Comparison of ENCODE assay signal across 12 cellular contexts in the genomic region with DNA sequence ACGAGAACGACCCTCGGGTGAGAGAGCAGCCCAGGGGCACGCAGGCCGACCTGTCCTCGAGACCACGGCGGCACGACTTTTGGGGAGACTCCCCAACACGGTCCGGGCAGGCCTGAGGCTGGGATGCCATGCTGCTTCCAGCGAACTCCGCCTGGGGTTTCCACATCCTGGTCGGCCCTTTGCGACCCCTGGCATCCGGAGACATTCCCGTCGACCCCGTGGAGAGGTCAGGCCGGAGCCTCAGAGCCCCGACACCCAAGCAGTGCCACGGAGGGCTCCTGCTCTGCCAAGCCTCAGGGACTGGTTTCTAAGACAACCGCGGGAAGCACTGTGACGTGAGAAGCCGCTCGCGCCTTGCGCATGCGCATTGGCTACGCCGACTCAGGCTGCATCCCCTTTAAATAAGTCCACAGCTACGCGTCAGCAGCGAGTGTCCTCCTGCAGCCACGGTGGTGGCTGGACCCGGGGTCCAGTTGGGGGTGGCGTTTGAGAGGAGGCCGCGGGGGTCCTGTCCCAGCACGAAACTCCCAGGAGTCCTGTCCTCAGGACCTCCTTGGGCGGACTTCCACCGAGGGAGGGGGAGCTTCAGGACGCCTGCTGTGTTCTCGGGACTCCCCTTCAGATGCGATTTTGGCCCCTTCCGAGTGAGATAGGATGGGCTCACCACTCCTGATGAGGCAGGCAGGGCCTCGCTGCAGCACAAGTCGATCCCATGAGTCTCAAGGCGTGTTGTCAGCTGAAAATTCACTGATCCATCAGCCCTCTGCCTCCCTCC.
DNase-seq lines count a peak whose midpoint lies in the region; ATAC-seq and TF ChIP-seq lines count a peak whose summit lies in the region.
"Had no signal": no experiment of that assay in that cellular context is flagged by ENCODE, and none has a peak within 500 bp of the region (broad histone marks: within the 10 kb centered on the region; RNA-seq: fewer than 3 reads in every experiment).

No MANE protein-coding gene starts in this region.

- BruUV-seq in PC-3 (replicated peaks; lab: Mats Ljungman, UMichigan), result no TSS peak

- peak overlapping the region; percentile 7 for H3K4me3 Mint-ChIP-seq in activated naive CD4-positive, alpha-beta T cell treated with anti-CD3 and anti-CD28 coated beads, Interleukin-2, amount 50 U/mL, for 24 hours
- peak overlapping the region; percentile 61 for H3K4me3 Mint-ChIP-seq in activated naive CD8-positive, alpha-beta T cell treated with anti-CD3 and anti-CD28 coated beads for 36 hours
- H3K4me3 Mint-ChIP-seq: brain had no signal

- H3K4me1 ChIP-seq in parathyroid adenoma (no peaks in the 10 kb centered on the region), upper lobe of right lung (no peaks in the 10 kb centered on the region), PC-3 (ENCODE audit: insufficient read depth, low read length) (no peaks in the 10 kb centered on the region)
- H3K4me1 ChIP-seq: pancreas had no signal

- H3K36me3 ChIP-seq in parathyroid adenoma (ENCODE audit: control insufficient read depth, insufficient read depth, low read length), result no peaks in the 10 kb centered on the region
- no peaks in the 10 kb centered on the region for H3K36me3 ChIP-seq in upper lobe of right lung
- H3K36me3 ChIP-seq in PC-3 (ENCODE audit: low read depth, low read length), result no peaks in the 10 kb centered on the region
- H3K36me3 ChIP-seq: pancreas, WERI-Rb-1 had no signal

- H3K79me2 ChIP-seq in parathyroid adenoma (no peaks in the 10 kb centered on the region), PC-3 (ENCODE audit: low read length) (no peaks in the 10 kb centered on the region)

- peaks cover 4% of the 10 kb centered on the region for H3K9me3 Mint-ChIP-seq in activated naive CD4-positive, alpha-beta T cell treated with anti-CD3 and anti-CD28 coated beads, Interleukin-2, amount 50 U/mL, for 24 hours
- peaks cover 4 to 22% of the 10 kb centered on the region in 2 donors for H3K9me3 Mint-ChIP-seq in activated naive CD4-positive, alpha-beta T cell treated with anti-CD3 and anti-CD28 coated beads, Interleukin-2, amount 50 U/mL, for 72 hours
- peaks cover 28% of the 10 kb centered on the region for H3K9me3 Mint-ChIP-seq in activated naive CD8-positive, alpha-beta T cell treated with anti-CD3 and anti-CD28 coated beads for 36 hours

- H3K9me2 ChIP-seq in PC-3 (replicated peaks; ENCODE audit: low read length), result no peaks in the 10 kb centered on the region

- H3K4me1 Mint-ChIP-seq in activated naive CD4-positive, alpha-beta T cell treated with anti-CD3 and anti-CD28 coated beads, Interleukin-2, amount 50 U/mL, for 24 hours, result peaks cover 38% of the 10 kb centered on the region
- H3K4me1 Mint-ChIP-seq in activated naive CD8-positive, alpha-beta T cell treated with anti-CD3 and anti-CD28 coated beads for 36 hours, result peaks cover 33% of the 10 kb centered on the region
- H3K4me1 Mint-ChIP-seq: brain had no signal

- TF ChIP-seq CTCF in parathyroid adenoma (IDR thresholded peaks at IDR 0.05), result no peak
- TF ChIP-seq CTCF in upper lobe of right lung (IDR thresholded peaks at IDR 0.05), result no peak
- no peak for TF ChIP-seq CTCF in PC-3 (conservative IDR thresholded peaks at IDR 0.05; ENCODE audit: low read depth, low read length)

- no peaks in the 10 kb centered on the region for H3F3A ChIP-seq in PC-3 (ENCODE audit: low read length, unreplicated experiment)

- no peak overlapping the region for H3K27ac Mint-ChIP-seq in activated naive CD4-positive, alpha-beta T cell treated with anti-CD3 and anti-CD28 coated beads, Interleukin-2, amount 50 U/mL, for 24 hours
- H3K27ac Mint-ChIP-seq in activated naive CD4-positive, alpha-beta T cell treated with anti-CD3 and anti-CD28 coated beads, Interleukin-2, amount 50 U/mL, for 72 hours, result no peak overlapping the region
- H3K27ac Mint-ChIP-seq in activated naive CD8-positive, alpha-beta T cell treated with anti-CD3 and anti-CD28 coated beads for 36 hours, result no peak overlapping the region
- H3K27ac Mint-ChIP-seq: brain had no signal

- no peak overlapping the region for H3K27ac ChIP-seq in parathyroid adenoma
- H3K27ac ChIP-seq in upper lobe of right lung, result no peak overlapping the region
- H3K27ac ChIP-seq in PC-3 (ENCODE audit: low read length), result no peak overlapping the region
- H3K27ac ChIP-seq: pancreas, WERI-Rb-1 had no signal

- no peaks in the 10 kb centered on the region for H4K20me1 ChIP-seq in PC-3 (ENCODE audit: low read length)

- no peaks in the 10 kb centered on the region for H3K27me3 ChIP-seq in parathyroid adenoma (ENCODE audit: control insufficient read depth, insufficient read depth, low read length)
- H3K27me3 ChIP-seq in upper lobe of right lung, result no peaks in the 10 kb centered on the region
- H3K27me3 ChIP-seq in PC-3 (ENCODE audit: low read length), result no peaks in the 10 kb centered on the region
- H3K27me3 ChIP-seq: pancreas had no signal

- no peak for DNase-seq in activated naive CD4-positive, alpha-beta T cell treated with anti-CD3 and anti-CD28 coated beads, Interleukin-2, amount 50 U/mL, for 72 hours (ENCODE audit: low spot score in 2 of 2)
- peak; percentile 64 for DNase-seq in activated naive CD8-positive, alpha-beta T cell treated with anti-CD3 and anti-CD28 coated beads for 36 hours
- DNase-seq in upper lobe of right lung (peak; percentile 61), hypothalamus (lab: John Stamatoyannopoulos, UW) (no peak), PC-3 (no peak)
- DNase-seq: NCI-H1105 treated with DMSO at 0.1 percent for 48 hours, WERI-Rb-1 had no signal

- H2AFZ ChIP-seq in parathyroid adenoma (no peak overlapping the region), PC-3 (ENCODE audit: low read length) (no peak overlapping the region)

- peaks cover under 1% of the 10 kb centered on the region for H3K36me3 Mint-ChIP-seq in activated naive CD4-positive, alpha-beta T cell treated with anti-CD3 and anti-CD28 coated beads, Interleukin-2, amount 50 U/mL, for 24 hours
- peaks cover 22 to 36% of the 10 kb centered on the region in 2 donors for H3K36me3 Mint-ChIP-seq in activated naive CD4-positive, alpha-beta T cell treated with anti-CD3 and anti-CD28 coated beads, Interleukin-2, amount 50 U/mL, for 72 hours
- H3K36me3 Mint-ChIP-seq in activated naive CD8-positive, alpha-beta T cell treated with anti-CD3 and anti-CD28 coated beads for 36 hours, result peaks cover 43% of the 10 kb centered on the region
- H3K36me3 Mint-ChIP-seq: brain had no signal

- intact Hi-C loops in upper lobe of right lung (cut with DNase I), result no loop called here
- intact Hi-C loops in PC-3 (cut with micrococcal nuclease), result no loop called here

- H3K4me2 ChIP-seq in parathyroid adenoma (ENCODE audit: low read length) (peak overlapping the region; percentile 77), PC-3 (ENCODE audit: low read length) (no peak overlapping the region)

- ATAC-seq in activated naive CD4-positive, alpha-beta T cell treated with anti-CD3 and anti-CD28 coated beads, Interleukin-2, amount 50 U/mL, for 72 hours, result no peak
- ATAC-seq in upper lobe of right lung, result no peak
- no peak for ATAC-seq in GM19035 (IDR thresholded peaks at IDR 0.05; ENCODE audit: unreplicated experiment)
- no peak for ATAC-seq in PC-3
- ATAC-seq: pancreas had no signal

- no peak overlapping the region for H3K9ac ChIP-seq in parathyroid adenoma
- H3K9ac ChIP-seq in PC-3 (ENCODE audit: low read length), result no peak overlapping the region

- H3K9me3 ChIP-seq in parathyroid adenoma (ENCODE audit: control insufficient read depth, low read length), result no peaks in the 10 kb centered on the region
- no peaks in the 10 kb centered on the region for H3K9me3 ChIP-seq in upper lobe of right lung
- no peaks in the 10 kb centered on the region for H3K9me3 ChIP-seq in PC-3 (ENCODE audit: low read length)
- H3K9me3 ChIP-seq: pancreas had no signal

- H3K4me3 ChIP-seq in parathyroid adenoma (ENCODE audit: low read depth, low read length) (peak overlapping the region; percentile 40), upper lobe of right lung (no peak overlapping the region), PC-3 (ENCODE audit: low read length) (no peak overlapping the region)
- H3K4me3 ChIP-seq: pancreas had no signal

- POLR2A ChIA-PET in PC-3 (lab: Charles Lee; ENCODE audit: unreplicated experiment), result no interaction called here

- no peaks in the 10 kb centered on the region for H3K27me3 Mint-ChIP-seq in activated naive CD4-positive, alpha-beta T cell treated with anti-CD3 and anti-CD28 coated beads, Interleukin-2, amount 50 U/mL, for 24 hours
- no peaks in the 10 kb centered on the region for H3K27me3 Mint-ChIP-seq in activated naive CD8-positive, alpha-beta T cell treated with anti-CD3 and anti-CD28 coated beads for 36 hours
- H3K27me3 Mint-ChIP-seq: brain had no signal

- CTCF ChIA-PET in PC-3 (lab: Charles Lee), result no interaction called here

Comparison
In these comparisons a context has a peak if more than half of its experiments do, and no peak if none do; other contexts are left out.
1. DNase-seq: peak in activated naive CD8-positive, alpha-beta T cell treated with anti-CD3 and anti-CD28 coated beads for 36 hours (single experiment) and upper lobe of right lung (single experiment); none in activated naive CD4-positive, alpha-beta T cell treated with anti-CD3 and anti-CD28 coated beads, Interleukin-2, amount 50 U/mL, for 72 hours (0 of 2), hypothalamus (0 of 51) and PC-3 (single experiment).